ENCODE assay signal across 8 cellular contexts in the genomic region with DNA sequence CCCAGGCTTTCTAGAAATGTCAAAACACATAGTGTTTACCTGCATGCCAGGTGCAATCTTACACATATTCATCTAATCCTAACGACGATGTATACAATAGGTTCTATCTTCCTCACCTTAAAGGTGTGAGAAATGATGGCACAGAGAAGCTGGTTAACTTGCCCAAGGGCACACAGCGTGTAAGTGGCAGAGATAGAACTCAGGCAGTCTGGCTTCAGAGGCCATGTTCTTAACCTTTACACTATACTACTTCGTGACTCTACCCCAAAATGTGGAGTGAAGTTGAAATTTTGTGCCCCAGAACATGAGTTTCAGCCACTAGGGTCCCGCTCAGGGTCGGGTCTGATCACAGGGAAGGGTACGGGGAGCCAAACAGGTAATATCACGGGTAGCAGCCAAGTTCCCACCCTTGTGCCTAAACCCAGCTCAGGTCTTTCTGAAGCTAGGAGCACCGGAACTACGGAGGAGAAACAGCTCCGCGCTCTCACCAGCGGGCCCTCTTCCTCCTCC. TPM values are rescaled to one million over a fixed set of nuclear protein-coding genes. Genes with fewer than 3 reads are reported as not detected.
DNase-seq lines count a peak whose midpoint lies in the region; ATAC-seq and TF ChIP-seq lines count a peak whose summit lies in the region.

No MANE protein-coding gene starts in this region.

- CTCF ChIA-PET in CD8-positive, alpha-beta memory T cell (lab: Charles Lee), result interaction anchor here (1.0 to 4.6 kb wide), 14 partner anchors 9 to 297 kb away, joined by 3 to 33 read pairs (median 4); partner anchors contain the start of genes PFDN6, WDR46 and ZBTB22
- CTCF ChIA-PET in WTC11 (lab: Charles Lee), result interaction anchor here (0.6 to 2.4 kb wide), 5 partner anchors 22 to 1017 kb away, joined by 3 to 10 read pairs (median 4); partner anchors contain the start of gene ZBTB22

- no peaks in the 10 kb centered on the region for H3K27me3 ChIP-seq in CD8-positive, alpha-beta memory T cell (ENCODE audit: insufficient read depth, low read length, poor library complexity, severe bottlenecking)
- H3K27me3 ChIP-seq in right atrium auricular region (no peaks in the 10 kb centered on the region), smooth muscle cell (ENCODE audit: low read depth) (no peaks in the 10 kb centered on the region)

- H3K36me3 ChIP-seq in CD8-positive, alpha-beta memory T cell (ENCODE audit: insufficient read depth, low read length), result peaks cover 51% of the 10 kb centered on the region
- H3K36me3 ChIP-seq in right atrium auricular region (peaks cover 57% of the 10 kb centered on the region), smooth muscle cell (ENCODE audit: low read depth) (no peaks in the 10 kb centered on the region)

- peak overlapping the region; percentile 98 to 100 (median 99) for H3K27ac Mint-ChIP-seq in CD8-positive, alpha-beta memory T cell
- H3K27ac Mint-ChIP-seq in WTC11, result peak overlapping the region; percentile 100

- POLR2A ChIA-PET in CD8-positive, alpha-beta memory T cell (lab: Charles Lee), result interaction anchor here (0.8 to 3.4 kb wide), 16 partner anchors 11 to 309 kb away, joined by 3 to 43 read pairs (median 4); partner anchors contain the start of genes BAK1, CUTA, PFDN6 and RGL2
- POLR2A ChIA-PET in WTC11 (lab: Charles Lee), result interaction anchor here (0.5 to 2.1 kb wide), 12 partner anchors 8 to 299 kb away, joined by 3 to 8 read pairs (median 4); partner anchors contain the start of genes PFDN6, RING1 and WDR46

- peaks cover 38% of the 10 kb centered on the region for H3F3A ChIP-seq in smooth muscle cell (ENCODE audit: low read depth)

- peaks cover 58 to 70% (median 67%) of the 10 kb centered on the region in 3 donors for H3K4me1 Mint-ChIP-seq in CD8-positive, alpha-beta memory T cell
- peaks cover 45% of the 10 kb centered on the region for H3K4me1 Mint-ChIP-seq in WTC11

- peak overlapping the region; percentile 90 for H3K4me2 ChIP-seq in smooth muscle cell

- WGBS in smooth muscle cell (ENCODE audit: low lambda C conversion rate), result 2% methylated on average over 13 of the region's 13 CpGs

- DNase-seq in CD8-positive, alpha-beta memory T cell, result no peak
- DNase-seq in WTC11 (ENCODE audit: low spot score), result no peak
- no peak for DNase-seq in right atrium auricular region (ENCODE audit: low spot score)
- no peak for DNase-seq in smooth muscle cell (lab: John Stamatoyannopoulos, UW; ENCODE audit: unreplicated experiment)
- DNase-seq in DMS114 treated with DMSO at 0.1 percent for 48 hours (lab: John Stamatoyannopoulos, UW; ENCODE audit: unreplicated experiment), result no peak

- no peaks in the 10 kb centered on the region for H3K27me3 Mint-ChIP-seq in CD8-positive, alpha-beta memory T cell
- no peaks in the 10 kb centered on the region for H3K27me3 Mint-ChIP-seq in WTC11 (ENCODE audit: low read depth)

- H3K9me3 Mint-ChIP-seq in CD8-positive, alpha-beta memory T cell, result no peaks in the 10 kb centered on the region
- H3K9me3 Mint-ChIP-seq in WTC11, result no peaks in the 10 kb centered on the region

- peak overlapping the region; percentile 79 for H3K4me3 ChIP-seq in CD8-positive, alpha-beta memory T cell (ENCODE audit: low read length)
- H3K4me3 ChIP-seq in right atrium auricular region, result peak overlapping the region; percentile 66 to 74
- H3K4me3 ChIP-seq in smooth muscle cell, result peak overlapping the region; percentile 60

- no peak for TF ChIP-seq CTCF in WTC11 (IDR thresholded peaks at IDR 0.05)
- TF ChIP-seq CTCF in right atrium auricular region (IDR thresholded peaks at IDR 0.05), result no peak
- peak; percentile 4 for TF ChIP-seq CTCF in smooth muscle cell (IDR thresholded peaks at IDR 0.05; ENCODE audit: borderline replicate concordance, insufficient read depth, poor library complexity, severe bottlenecking)

- peaks cover 48% of the 10 kb centered on the region for H3K79me2 ChIP-seq in smooth muscle cell (ENCODE audit: low read depth)

- H3K4me1 ChIP-seq in CD8-positive, alpha-beta memory T cell (ENCODE audit: insufficient read depth, low read length), result peaks cover 44% of the 10 kb centered on the region
- H3K4me1 ChIP-seq in right atrium auricular region (peaks cover 0 to 42% of the 10 kb centered on the region in 2 donors), smooth muscle cell (ENCODE audit: low read depth) (peaks cover 39% of the 10 kb centered on the region)

- H3K27ac ChIP-seq in CD8-positive, alpha-beta memory T cell (ENCODE audit: low read depth, low read length), result peak overlapping the region; percentile 92
- H3K27ac ChIP-seq in right atrium auricular region (peak overlapping the region; percentile 86 to 87), smooth muscle cell (ENCODE audit: low read depth) (peak overlapping the region; percentile 85)

- no peaks in the 10 kb centered on the region for H3K9me3 ChIP-seq in CD8-positive, alpha-beta memory T cell (ENCODE audit: low read length)
- H3K9me3 ChIP-seq in right atrium auricular region (no peaks in the 10 kb centered on the region), smooth muscle cell (replicated peaks; ENCODE audit: low read depth) (no peaks in the 10 kb centered on the region)

- ATAC-seq in HG02678 (IDR thresholded peaks at IDR 0.05; ENCODE audit: unreplicated experiment), result peak; percentile 8
- peak; percentile 8 for ATAC-seq in WTC11
- no peak for ATAC-seq in GM21423 (IDR thresholded peaks at IDR 0.05; ENCODE audit: unreplicated experiment)
- no peak for ATAC-seq in GM21717 (IDR thresholded peaks at IDR 0.05; ENCODE audit: unreplicated experiment)

- H3K4me3 Mint-ChIP-seq in CD8-positive, alpha-beta memory T cell, result peak overlapping the region; percentile 98 to 100 (median 99)
- peak overlapping the region; percentile 96 for H3K4me3 Mint-ChIP-seq in WTC11

- peak overlapping the region; percentile 53 for H2AFZ ChIP-seq in smooth muscle cell (ENCODE audit: low read depth)

- peaks cover 41% of the 10 kb centered on the region for H4K20me1 ChIP-seq in smooth muscle cell (ENCODE audit: low read depth)

- H3K9ac ChIP-seq in smooth muscle cell (ENCODE audit: low read depth), result peak overlapping the region; percentile 88

- H3K36me3 Mint-ChIP-seq in CD8-positive, alpha-beta memory T cell, result peaks cover 4 to 88% (median 23%) of the 10 kb centered on the region in 3 donors
- H3K36me3 Mint-ChIP-seq in WTC11, result peaks cover 67% of the 10 kb centered on the region

TF ChIP-seq in WTC11, 78 proteins besides CTCF, POLR2A, EP300 and RAD21:
- TF ChIP-seq NFATC4 (CRISPR knock-in tag; IDR thresholded peaks at IDR 0.05) (0 out of 2 replicates have a peak, but pooled peaks have one; percentile 7), ZBTB43 (CRISPR knock-in tag; IDR thresholded peaks at IDR 0.05) (no peak)

RNA-seq across cellular contexts. Expression of gene VPS52, which starts 0.5 kb away (rescaled TPM):
- 10 to 100 TPM; 57.2 to 58.5 TPM for total RNA-seq in CD8-positive, alpha-beta memory T cell
- 13.4 TPM for polyA plus RNA-seq in CD8-positive, alpha-beta memory T cell
- total RNA-seq in WTC11 (2021) (43.0 to 46.8 TPM (median 43.1 TPM) in 3 replicates), right atrium auricular region (10 to 100 TPM; 19.0 to 31.7 TPM), smooth muscle cell (23.1 and 34.7 TPM in 2 replicates)
- 22.6 and 37.0 TPM in 2 replicates for polyA plus RNA-seq in smooth muscle cell

RNA-seq across cellular contexts. Expression of gene RPS18, which starts 0.7 kb away (rescaled TPM):
- 1,000 to 10,000 TPM; 3,797 to 3,852 TPM for total RNA-seq in CD8-positive, alpha-beta memory T cell
- 7,106 TPM for polyA plus RNA-seq in CD8-positive, alpha-beta memory T cell
- total RNA-seq in WTC11 (2021) (2,857 to 3,321 TPM (median 3,240 TPM) in 3 replicates), right atrium auricular region (1,000 to 10,000 TPM; 1,188 to 1,719 TPM), smooth muscle cell (2,939 and 3,261 TPM in 2 replicates)
- 1,790 and 1,848 TPM in 2 replicates for polyA plus RNA-seq in smooth muscle cell

RNA-seq across cellular contexts. Expression of gene B3GALT4, which starts 5.8 kb away (rescaled TPM):
- 1 to 10 TPM; 6.1 to 7.0 TPM for total RNA-seq in CD8-positive, alpha-beta memory T cell
- polyA plus RNA-seq in CD8-positive, alpha-beta memory T cell, result 35.3 TPM
- 3.2 to 5.0 TPM (median 4.1 TPM) in 3 replicates for total RNA-seq in WTC11 (2021)
- 10 to 100 TPM in 1 of 2 donors, 1 to 10 TPM in 1; 9.4 to 12.1 TPM for total RNA-seq in right atrium auricular region
- total RNA-seq in smooth muscle cell, result 2.9 and 4.6 TPM in 2 replicates
- polyA plus RNA-seq in smooth muscle cell, result 6.1 and 14.6 TPM in 2 replicates

RNA-seq across cellular contexts. Expression of gene WDR46, which starts 17.9 kb away (rescaled TPM):
- 100 to 1,000 TPM; 112 to 117 TPM for total RNA-seq in CD8-positive, alpha-beta memory T cell
- polyA plus RNA-seq in CD8-positive, alpha-beta memory T cell, result 76.0 TPM
- total RNA-seq in WTC11 (2021) (72.0 to 94.5 TPM (median 72.4 TPM) in 3 replicates), right atrium auricular region (10 to 100 TPM; 22.5 to 30.9 TPM), smooth muscle cell (52.5 and 67.9 TPM in 2 replicates)
- 69.9 and 78.6 TPM in 2 replicates for polyA plus RNA-seq in smooth muscle cell

RNA-seq across cellular contexts. Expression of gene PFDN6, which starts 18.2 kb away (rescaled TPM):
- 100 to 1,000 TPM; 118 to 119 TPM for total RNA-seq in CD8-positive, alpha-beta memory T cell
- polyA plus RNA-seq in CD8-positive, alpha-beta memory T cell, result 37.4 TPM
- 83.3 to 95.7 TPM (median 85.6 TPM) in 3 replicates for total RNA-seq in WTC11 (2021)
- total RNA-seq in right atrium auricular region, result 10 to 100 TPM; 23.4 to 29.5 TPM
- 21.4 and 33.8 TPM in 2 replicates for total RNA-seq in smooth muscle cell
- 23.1 and 24.0 TPM in 2 replicates for polyA plus RNA-seq in smooth muscle cell

Comparison
In these comparisons a context has a peak if more than half of its experiments do, and no peak if none do; other contexts are left out.
1. ATAC-seq: peak in HG02678 (single experiment) and WTC11 (single experiment); none in GM21423 (single experiment) and GM21717 (single experiment).
2. Peak in every context shown above with its lines, with median percentiles within 50 percentile points of each other: H3K27ac ChIP-seq and H3K4me3 ChIP-seq.